In genomic region chr16:28362600-28362999, GRCh38 we compare ENCODE assay signal across 1 cellular context. TPM values are rescaled to one million over a fixed set of nuclear protein-coding genes. Genes with fewer than 3 reads are reported as not detected.
"Had no signal": no experiment of that assay in that cellular context is flagged by ENCODE, and none has a peak within 500 bp of the region (broad histone marks: within the 10 kb centered on the region; RNA-seq: fewer than 3 reads in every experiment).

No MANE protein-coding gene starts in this region.

RNA-seq across cellular contexts. Expression of gene NPIPB6, which starts 0.7 kb away (rescaled TPM):
- total RNA-seq: LHCN-M2 had no signal
